Comparison of ENCODE assay signal across 10 cellular contexts in genomic region chrX:125202486-125203378, GRCh38.
A peak's percentile ranks its signal among the peaks of the same experiment; 100 is the strongest.
DNase-seq lines count a peak whose midpoint lies in the region; ATAC-seq, FAIRE-seq and TF ChIP-seq lines count a peak whose summit lies in the region.
"Had no signal": no experiment of that assay in that cellular context is flagged by ENCODE, and none has a peak within 500 bp of the region (broad histone marks: within the 10 kb centered on the region; RNA-seq: fewer than 3 reads in every experiment).

No MANE protein-coding gene starts in this region.

- ATAC-seq in GM18867 (IDR thresholded peaks at IDR 0.05; ENCODE audit: unreplicated experiment), result no peak
- ATAC-seq in left colon, result no peak

- H3K36me3 ChIP-seq in sigmoid colon (no peaks in the 10 kb centered on the region), small intestine (ENCODE audit: control insufficient read depth in 2 of 2, insufficient read depth in 2 of 2, low read length in 2 of 2) (no peaks in the 10 kb centered on the region)

- H3K27me3 ChIP-seq in sigmoid colon (no peaks in the 10 kb centered on the region), small intestine (ENCODE audit: control insufficient read depth in 2 of 2, insufficient read depth in 2 of 2, low read length in 2 of 2) (no peaks in the 10 kb centered on the region)

- intact Hi-C loops in sigmoid colon (cut with DNase I) (no loop called here), left colon (cut with DNase I, micrococcal nuclease) (no loop called here)

- WGBS in sigmoid colon, 2 donors, result 2 to 7% methylated on average over 41 of the region's 41 CpGs
- 2 to 35% (median 11%) methylated on average over 41 of the region's 41 CpGs for WGBS in small intestine, 3 donors

- no peak for TF ChIP-seq POLR2A in sigmoid colon (IDR thresholded peaks at IDR 0.05)

- H3K4me3 ChIP-seq in epithelial cell of proximal tubule (ENCODE audit: low read depth, low read length) (peak overlapping the region; percentile 63), sigmoid colon (peak overlapping the region; percentile 26 to 55 (median 49)), small intestine (ENCODE audit: low read depth in 1 of 2, low read length in 2 of 2) (no peak overlapping the region)

- no peak for FAIRE-seq in small intestine (lab: Jason Lieb, UNC)

- H3K4me1 ChIP-seq in sigmoid colon, result peaks cover 0 to 5% (median 0%) of the 10 kb centered on the region in 4 donors
- no peaks in the 10 kb centered on the region for H3K4me1 ChIP-seq in small intestine (ENCODE audit: control insufficient read depth in 2 of 2, insufficient read depth in 1 of 2, low read depth in 1 of 2, low read length in 1 of 2)

- H3K9me3 ChIP-seq in sigmoid colon (no peaks in the 10 kb centered on the region), small intestine (ENCODE audit: control insufficient read depth, low read depth) (no peaks in the 10 kb centered on the region)

- H3K27ac ChIP-seq in sigmoid colon (peak overlapping the region; percentile 71 to 83 (median 77)), small intestine (ENCODE audit: low read depth in 1 of 2, low read length in 1 of 2) (no peak overlapping the region)

- TF ChIP-seq CTCF in epithelial cell of proximal tubule (conservative IDR thresholded peaks at IDR 0.05; ENCODE audit: low read depth, low read length) (no peak), sigmoid colon (IDR thresholded peaks at IDR 0.05) (no peak)

- DNase-seq in NCI-H1105 treated with DMSO at 0.1 percent for 48 hours (lab: John Stamatoyannopoulos, UW), result peak; percentile 36
- no peak for DNase-seq in NCI-H1105 (lab: John Stamatoyannopoulos, UW)
- peak; percentile 81 for DNase-seq in NCI-H69 (lab: John Stamatoyannopoulos, UW)
- no peak for DNase-seq in epithelial cell of proximal tubule (ENCODE audit: low read depth)
- no peak for DNase-seq in sigmoid colon
- DNase-seq in small intestine, result no peak
- no peak for DNase-seq in left colon
- DNase-seq: ACHN; stimulated activated CD4-positive, alpha-beta T cell treated with anti-CD3 and anti-CD28 coated beads, Interleukin-1b, Interleukin-23, amount 100 ng/mL, for 48 hours had no signal

- no peak for TF ChIP-seq EP300 in sigmoid colon (IDR thresholded peaks at IDR 0.05)

Comparison
In these comparisons a context has a peak if more than half of its experiments do, and no peak if none do; other contexts are left out.
1. DNase-seq: peak in NCI-H1105 treated with DMSO at 0.1 percent for 48 hours (single experiment) and NCI-H69 (single experiment); none in NCI-H1105 (single experiment), epithelial cell of proximal tubule (single experiment), sigmoid colon (single experiment), small intestine (single experiment) and left colon (0 of 2).
2. H3K4me3 ChIP-seq: peak in epithelial cell of proximal tubule (single experiment) and sigmoid colon (4 of 4); none in small intestine (0 of 2).
3. H3K27ac ChIP-seq: peak in sigmoid colon (4 of 4); none in small intestine (0 of 2).